In the genomic region with DNA sequence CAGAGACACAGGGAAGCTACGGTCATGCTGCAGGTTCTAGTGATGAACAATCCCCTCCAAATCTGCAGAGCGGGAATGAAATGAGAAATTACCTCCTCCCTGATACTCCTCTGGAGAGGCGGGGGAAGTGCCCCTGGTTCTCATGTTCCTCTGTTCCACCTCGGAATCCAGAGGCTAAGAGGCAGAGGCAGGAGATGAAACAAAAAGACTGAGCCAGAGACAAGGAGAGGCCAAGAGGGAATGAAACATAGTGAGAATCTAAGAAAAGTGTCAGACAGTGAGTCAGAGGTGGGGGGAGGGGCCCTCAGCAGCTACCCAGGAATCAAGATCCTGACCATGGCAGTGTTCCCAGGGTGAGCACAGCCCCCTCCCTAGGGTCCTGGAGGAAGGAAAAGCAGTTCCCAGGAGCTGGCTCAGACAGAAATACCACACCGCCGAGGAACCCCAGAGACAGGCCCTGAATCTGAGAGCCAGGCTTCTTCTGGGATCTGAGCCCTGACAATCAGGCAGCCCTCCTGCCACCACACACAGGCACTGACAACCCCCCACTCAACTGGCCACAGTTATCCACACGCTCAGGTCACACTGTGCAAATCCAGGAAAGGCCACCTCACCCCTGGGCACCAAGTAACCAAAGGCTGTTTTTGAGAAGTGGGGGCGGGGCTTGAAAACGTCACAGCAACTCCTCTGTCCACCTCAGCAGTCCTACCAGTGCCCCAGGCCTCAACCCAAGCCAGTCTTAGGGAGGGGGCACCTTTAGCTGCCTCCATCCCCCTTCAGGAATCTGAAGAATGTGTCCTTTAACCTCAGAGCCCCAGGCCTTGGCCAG, we compare ENCODE assay signal across 8 cellular contexts. TPM values are rescaled to one million over a fixed set of nuclear protein-coding genes. Genes with fewer than 3 reads are reported as not detected.
DNase-seq lines count a peak whose midpoint lies in the region; ATAC-seq, FAIRE-seq and TF ChIP-seq lines count a peak whose summit lies in the region.

No MANE protein-coding gene starts in this region.

- H3K9me3 Mint-ChIP-seq in WTC11 = no peaks in the 10 kb centered on the region

- no peak for TF ChIP-seq EP300 in HepG2 (IDR thresholded peaks at IDR 0.05; ENCODE audit: low read depth in 2 of 2, low read length in 2 of 2)
- no peak for TF ChIP-seq EP300 in HepG2 (CRISPR knock-in tag; IDR thresholded peaks at IDR 0.05; ENCODE audit: borderline replicate concordance)

- CTCF ChIA-PET in WTC11 (lab: Charles Lee) (interaction anchor here (0.8 to 2.5 kb wide), 4 partner anchors 18 to 500 kb away, joined by 3 to 12 read pairs (median 4); no protein-coding TSS in a partner anchor), HepG2 (lab: Yijun Ruan, JAX; ENCODE audit: low intra/inter-chr PET ratio, low total read pairs) (no interaction called here)

- peak; percentile 56 for DNase-seq in BE2C
- peak; percentile 73 for DNase-seq in HTR-8/SVneo (ENCODE audit: insufficient read length, low spot score)
- DNase-seq in WTC11 (ENCODE audit: low spot score) = peak; percentile 71
- peak; percentile 33 for DNase-seq in HepG2 (ENCODE audit: low spot score)
- peak; percentile 56 to 62 for DNase-seq in stimulated activated CD4-positive, alpha-beta T cell treated with anti-CD3 and anti-CD28 coated beads, Interleukin-2, amount 100 ng/mL, for 48 hours
- DNase-seq in HPDE6-E6E7 (ENCODE audit: extremely low spot score) = no peak
- DNase-seq in NCI-H1436 (lab: John Stamatoyannopoulos, UW) = no peak

- H3K27me3 Mint-ChIP-seq in WTC11 (ENCODE audit: low read depth) = no peaks in the 10 kb centered on the region

- H3K4me1 ChIP-seq in BE2C = peaks cover 43% of the 10 kb centered on the region
- peaks cover 78 to 81% of the 10 kb centered on the region in 2 donors for H3K4me1 ChIP-seq in duodenal mucosa (ENCODE audit: control insufficient read depth in 1 of 2, insufficient read depth in 2 of 2, low read length in 2 of 2)
- peaks cover 78% of the 10 kb centered on the region for H3K4me1 ChIP-seq in HepG2 (ENCODE audit: insufficient read depth, low read length)

- ATAC-seq in WTC11 (peak; percentile 8), HepG2 (no peak)

- intact Hi-C loops in HepG2 (cut with micrococcal nuclease; ENCODE audit: unreplicated experiment) = no loop called here

- H3K4me1 Mint-ChIP-seq in WTC11 = peaks cover 81% of the 10 kb centered on the region

- H3K9me3 ChIP-seq in BE2C (no peaks in the 10 kb centered on the region), duodenal mucosa (ENCODE audit: control insufficient read depth in 1 of 2, low read length in 2 of 2) (no peaks in the 10 kb centered on the region), HepG2 (ENCODE audit: low read length) (no peaks in the 10 kb centered on the region)

- peaks cover 61% of the 10 kb centered on the region for H3K79me2 ChIP-seq in HepG2 (ENCODE audit: insufficient read depth, low read length)

- FAIRE-seq in HTR-8/SVneo (lab: Jason Lieb, UNC) (no peak), HepG2 (lab: Jason Lieb, UNC) (no peak)

- in situ Hi-C loops in HepG2 (cut with HindIII; ENCODE audit: extremely low pct_ligation_motif_present, low pct_unique_long_range_greater_than_20kb) = no loop called here

- TF ChIP-seq POLR2A in HepG2 (IDR thresholded peaks at IDR 0.05; ENCODE audit: insufficient read depth in 1 of 2, low read depth in 2 of 2, low read length in 2 of 2) = no peak

- H3K9ac ChIP-seq in duodenal mucosa (ENCODE audit: low read depth in 1 of 2, low read length in 2 of 2) (peak overlapping the region; percentile 98 to 99), HepG2 (ENCODE audit: insufficient read depth, low read depth, low read length) (peak overlapping the region; percentile 98; the same call in 1 of the 2 replicates)

- TF ChIP-seq RAD21 in HepG2 (CRISPR knock-in tag; IDR thresholded peaks at IDR 0.05) = no peak

- H3K27ac Mint-ChIP-seq in WTC11 = peak overlapping the region; percentile 98

- H3K36me3 Mint-ChIP-seq in WTC11 = peaks cover 4% of the 10 kb centered on the region

- WGBS in HepG2 (ENCODE audit: low lambda C conversion rate) = 55% methylated on average over 9 of the region's 9 CpGs

- H3K4me2 ChIP-seq in HepG2 (ENCODE audit: low read depth, low read length) = peak overlapping the region; percentile 95

- H3K4me3 ChIP-seq in BE2C (ENCODE audit: low read depth, low read length) (peak overlapping the region; percentile 68), duodenal mucosa (ENCODE audit: low read depth in 1 of 2, low read length in 2 of 2) (peak overlapping the region; percentile 95 to 98), HepG2 (replicated peaks in 1 of 3; ENCODE audit: insufficient read depth in 1 of 3, low read depth in 2 of 3, low read length in 3 of 3) (peak overlapping the region; percentile 64 to 85 (median 70); a peak in 5 of 6 replicates)

- H3K36me3 ChIP-seq in BE2C = no peaks in the 10 kb centered on the region
- peaks cover 0 to 3% of the 10 kb centered on the region in 2 donors for H3K36me3 ChIP-seq in duodenal mucosa (ENCODE audit: control insufficient read depth in 1 of 2, insufficient read depth in 2 of 2, low read length in 2 of 2)
- H3K36me3 ChIP-seq in HepG2 (replicated peaks in 1 of 2; ENCODE audit: control insufficient read depth in 1 of 2, insufficient read depth in 2 of 2, low read length in 2 of 2) = peaks cover 4 to 10% of the 10 kb centered on the region in 2 experiments; a peak in 4 of 5 replicates

- no TSS peak for BruUV-seq in HepG2 (replicated peaks; lab: Mats Ljungman, UMichigan)

- TF ChIP-seq CTCF in BE2C (IDR thresholded peaks at IDR 0.05; ENCODE audit: low read depth, low read length) (no peak), WTC11 (IDR thresholded peaks at IDR 0.05) (no peak), HepG2 (CRISPR knock-in tag; IDR thresholded peaks at IDR 0.05) (no peak)

- peak overlapping the region; percentile 88 for H3K4me3 Mint-ChIP-seq in WTC11

- POLR2A ChIA-PET in WTC11 (lab: Charles Lee) = interaction anchor here (1.2 kb wide), 1 partner anchor 43 kb away, joined by 4 read pairs; a partner anchor contains a TSS
- POLR2A ChIA-PET in HepG2 (lab: Yijun Ruan, JAX) = interaction anchor here (1.2 kb wide), 1 partner anchor 27 kb away, joined by 4 read pairs; no protein-coding TSS in a partner anchor

- H2AFZ ChIP-seq in HepG2 (ENCODE audit: low read length) = no peak overlapping the region

- peaks cover 64% of the 10 kb centered on the region for H4K20me1 ChIP-seq in HepG2 (ENCODE audit: insufficient read depth, low read length)

- H3K27ac ChIP-seq in duodenal mucosa (ENCODE audit: low read depth, low read length) = peak overlapping the region; percentile 99
- H3K27ac ChIP-seq in HepG2 (ENCODE audit: extremely low read length, insufficient read depth, low read length) = peak overlapping the region; percentile 85

- no peaks in the 10 kb centered on the region for H3K27me3 ChIP-seq in BE2C
- H3K27me3 ChIP-seq in duodenal mucosa (ENCODE audit: control insufficient read depth in 1 of 2, insufficient read depth in 2 of 2, low read length in 2 of 2) = no peaks in the 10 kb centered on the region
- no peaks in the 10 kb centered on the region; a peak in 1 of 5 replicates for H3K27me3 ChIP-seq in HepG2 (ENCODE audit: control insufficient read depth in 1 of 2, insufficient read depth in 2 of 2, low read length in 2 of 2)

RNA-seq across cellular contexts. Expression of a gene that starts 2.4 kb away (rescaled TPM):
- polyA plus RNA-seq in BE2C (2012; ENCODE audit: insufficient read depth, insufficient read length, low read depth) = 36.7 TPM
- 8.0 to 8.7 TPM (median 8.5 TPM) in 3 replicates for total RNA-seq in WTC11 (2021)
- total RNA-seq in HepG2 (2016; rRNA removed; fragmentation: Illumina TruSeq; extraction: Trizol) = 9.3 and 10.8 TPM in 2 replicates
- 1.5 and 2.3 TPM in 2 replicates for total RNA-seq in HepG2 (2016; cell fraction: cytosol; rRNA removed; fragmentation: Illumina TruSeq; extraction: Trizol; ENCODE audit: low read depth)
- total RNA-seq in HepG2 (2016; cell fraction: insoluble cytoplasmic fraction; rRNA removed; fragmentation: Illumina TruSeq; extraction: Trizol) = 7.4 and 10.8 TPM in 2 replicates
- 6.2 TPM in 2 replicates for total RNA-seq in HepG2 (2016; cell fraction: membrane; rRNA removed; fragmentation: Illumina TruSeq; extraction: Trizol)
- total RNA-seq in HepG2 (2016; cell fraction: nucleus; rRNA removed; fragmentation: Illumina TruSeq; extraction: Trizol) = 8.4 and 9.2 TPM in 2 replicates
- 11.3 and 13.1 TPM in 2 replicates for polyA plus RNA-seq in HepG2 (2011; rRNA removed)
- 10.2 and 11.5 TPM in 2 replicates for polyA plus RNA-seq in HepG2 (2011; cell fraction: cytosol; rRNA removed)
- polyA plus RNA-seq in HepG2 (2011; cell fraction: nucleus; rRNA removed) = 16.5 and 19.1 TPM in 2 replicates
- polyA plus RNA-seq in HepG2 (2012) = 7.1 and 11.4 TPM in 2 replicates
- polyA plus RNA-seq in HepG2 (2016; cell fraction: cytosol; fragmentation: Illumina TruSeq; extraction: Trizol; ENCODE audit: low read depth) = 0.62 and 0.80 TPM in 2 replicates
- polyA plus RNA-seq in HepG2 (2016; cell fraction: insoluble cytoplasmic fraction; fragmentation: Illumina TruSeq; extraction: Trizol; ENCODE audit: low read depth) = 5.7 and 6.6 TPM in 2 replicates
- polyA plus RNA-seq in HepG2 (2016; cell fraction: membrane; fragmentation: Illumina TruSeq; extraction: Trizol; ENCODE audit: low read depth) = 2.0 and 2.4 TPM in 2 replicates
- polyA plus RNA-seq in HepG2 (2016; cell fraction: nucleus; fragmentation: Illumina TruSeq; extraction: Trizol; ENCODE audit: insufficient read depth, low read depth) = 11.8 and 12.9 TPM in 2 replicates
- 16.7 and 44.8 TPM in 2 replicates for polyA minus RNA-seq in HepG2 (2011; rRNA and poly(A)+ RNA removed; ENCODE audit: low replicate concordance)
- polyA minus RNA-seq in HepG2 (2011; cell fraction: cytosol; rRNA and poly(A)+ RNA removed) = 13.3 and 14.3 TPM in 2 replicates
- polyA minus RNA-seq in HepG2 (2011; cell fraction: nucleus; rRNA and poly(A)+ RNA removed) = 18.9 and 21.8 TPM in 2 replicates

RNA-seq across cellular contexts. Expression of a gene that starts 41.4 kb away (rescaled TPM):
- not detected for polyA plus RNA-seq in BE2C (2012; ENCODE audit: insufficient read depth, insufficient read length, low read depth)
- total RNA-seq in WTC11 (2021) = not detected in 3 replicates
- total RNA-seq in HepG2 (2016; rRNA removed; fragmentation: Illumina TruSeq; extraction: Trizol) = not detected in 2 replicates
- total RNA-seq in HepG2 (2016; cell fraction: cytosol; rRNA removed; fragmentation: Illumina TruSeq; extraction: Trizol; ENCODE audit: low read depth) = not detected in 2 replicates
- not detected in 2 replicates for total RNA-seq in HepG2 (2016; cell fraction: insoluble cytoplasmic fraction; rRNA removed; fragmentation: Illumina TruSeq; extraction: Trizol)
- not detected in 2 replicates for total RNA-seq in HepG2 (2016; cell fraction: membrane; rRNA removed; fragmentation: Illumina TruSeq; extraction: Trizol)
- total RNA-seq in HepG2 (2016; cell fraction: nucleus; rRNA removed; fragmentation: Illumina TruSeq; extraction: Trizol) = not detected in 2 replicates
- polyA plus RNA-seq in HepG2 (2011; rRNA removed) = not detected in 2 replicates
- not detected in 2 replicates for polyA plus RNA-seq in HepG2 (2011; cell fraction: cytosol; rRNA removed)
- polyA plus RNA-seq in HepG2 (2011; cell fraction: nucleus; rRNA removed) = 0.02 TPM in 1 of 2 replicates, not detected in the other
- polyA plus RNA-seq in HepG2 (2012) = not detected in 2 replicates
- polyA plus RNA-seq in HepG2 (2016; cell fraction: cytosol; fragmentation: Illumina TruSeq; extraction: Trizol; ENCODE audit: low read depth) = not detected in 2 replicates
- polyA plus RNA-seq in HepG2 (2016; cell fraction: insoluble cytoplasmic fraction; fragmentation: Illumina TruSeq; extraction: Trizol; ENCODE audit: low read depth) = not detected in 2 replicates
- not detected in 2 replicates for polyA plus RNA-seq in HepG2 (2016; cell fraction: membrane; fragmentation: Illumina TruSeq; extraction: Trizol; ENCODE audit: low read depth)
- polyA plus RNA-seq in HepG2 (2016; cell fraction: nucleus; fragmentation: Illumina TruSeq; extraction: Trizol; ENCODE audit: insufficient read depth, low read depth) = not detected in 2 replicates
- not detected in 2 replicates for polyA minus RNA-seq in HepG2 (2011; rRNA and poly(A)+ RNA removed; ENCODE audit: low replicate concordance)
- polyA minus RNA-seq in HepG2 (2011; cell fraction: cytosol; rRNA and poly(A)+ RNA removed) = not detected in 2 replicates
- not detected in 2 replicates for polyA minus RNA-seq in HepG2 (2011; cell fraction: nucleus; rRNA and poly(A)+ RNA removed)

RNA-seq across cellular contexts. Expression of a gene that starts 43.5 kb away (rescaled TPM):
- 4.8 TPM for polyA plus RNA-seq in BE2C (2012; ENCODE audit: insufficient read depth, insufficient read length, low read depth)
- total RNA-seq in WTC11 (2021) (3.8 to 4.6 TPM (median 4.4 TPM) in 3 replicates), HepG2 (2016; rRNA removed; fragmentation: Illumina TruSeq; extraction: Trizol) (0.31 and 0.39 TPM in 2 replicates)
- total RNA-seq in HepG2 (2016; cell fraction: cytosol; rRNA removed; fragmentation: Illumina TruSeq; extraction: Trizol; ENCODE audit: low read depth) = 0.88 TPM in 1 of 2 replicates, not detected in the other
- 0.26 and 0.36 TPM in 2 replicates for total RNA-seq in HepG2 (2016; cell fraction: insoluble cytoplasmic fraction; rRNA removed; fragmentation: Illumina TruSeq; extraction: Trizol)
- 0.07 and 0.22 TPM in 2 replicates for total RNA-seq in HepG2 (2016; cell fraction: membrane; rRNA removed; fragmentation: Illumina TruSeq; extraction: Trizol)
- 0.50 and 2.4 TPM in 2 replicates for total RNA-seq in HepG2 (2016; cell fraction: nucleus; rRNA removed; fragmentation: Illumina TruSeq; extraction: Trizol)
- polyA plus RNA-seq in HepG2 (2011; rRNA removed) = 1.5 and 1.6 TPM in 2 replicates
- 0.27 and 0.48 TPM in 2 replicates for polyA plus RNA-seq in HepG2 (2011; cell fraction: cytosol; rRNA removed)
- polyA plus RNA-seq in HepG2 (2011; cell fraction: nucleus; rRNA removed) = 4.9 and 6.3 TPM in 2 replicates
- 0.63 and 0.74 TPM in 2 replicates for polyA plus RNA-seq in HepG2 (2012)
- polyA plus RNA-seq in HepG2 (2016; cell fraction: cytosol; fragmentation: Illumina TruSeq; extraction: Trizol; ENCODE audit: low read depth) = 0.08 and 0.12 TPM in 2 replicates
- polyA plus RNA-seq in HepG2 (2016; cell fraction: insoluble cytoplasmic fraction; fragmentation: Illumina TruSeq; extraction: Trizol; ENCODE audit: low read depth) = 0.25 and 0.41 TPM in 2 replicates
- 0.14 and 0.63 TPM in 2 replicates for polyA plus RNA-seq in HepG2 (2016; cell fraction: membrane; fragmentation: Illumina TruSeq; extraction: Trizol; ENCODE audit: low read depth)
- polyA plus RNA-seq in HepG2 (2016; cell fraction: nucleus; fragmentation: Illumina TruSeq; extraction: Trizol; ENCODE audit: insufficient read depth, low read depth) = 2.2 TPM in 2 replicates
- polyA minus RNA-seq in HepG2 (2011; rRNA and poly(A)+ RNA removed; ENCODE audit: low replicate concordance) = 1.4 and 2.3 TPM in 2 replicates
- polyA minus RNA-seq in HepG2 (2011; cell fraction: cytosol; rRNA and poly(A)+ RNA removed) = 0.53 TPM in 1 of 2 replicates, not detected in the other
- 3.1 and 5.3 TPM in 2 replicates for polyA minus RNA-seq in HepG2 (2011; cell fraction: nucleus; rRNA and poly(A)+ RNA removed)

RNA-seq across cellular contexts. Expression of a gene that starts 43.6 kb away (rescaled TPM):
- polyA plus RNA-seq in BE2C (2012; ENCODE audit: insufficient read depth, insufficient read length, low read depth) = 65.7 TPM
- total RNA-seq in WTC11 (2021) = 44.6 to 50.7 TPM (median 47.4 TPM) in 3 replicates
- 27.0 and 36.4 TPM in 2 replicates for total RNA-seq in HepG2 (2016; rRNA removed; fragmentation: Illumina TruSeq; extraction: Trizol)
- 6.2 and 6.3 TPM in 2 replicates for total RNA-seq in HepG2 (2016; cell fraction: cytosol; rRNA removed; fragmentation: Illumina TruSeq; extraction: Trizol; ENCODE audit: low read depth)
- total RNA-seq in HepG2 (2016; cell fraction: insoluble cytoplasmic fraction; rRNA removed; fragmentation: Illumina TruSeq; extraction: Trizol) = 24.7 and 34.0 TPM in 2 replicates
- 11.1 and 12.7 TPM in 2 replicates for total RNA-seq in HepG2 (2016; cell fraction: membrane; rRNA removed; fragmentation: Illumina TruSeq; extraction: Trizol)
- total RNA-seq in HepG2 (2016; cell fraction: nucleus; rRNA removed; fragmentation: Illumina TruSeq; extraction: Trizol) = 42.3 and 46.1 TPM in 2 replicates
- polyA plus RNA-seq in HepG2 (2011; rRNA removed) = 39.8 and 41.6 TPM in 2 replicates
- 22.2 and 27.9 TPM in 2 replicates for polyA plus RNA-seq in HepG2 (2011; cell fraction: cytosol; rRNA removed)
- polyA plus RNA-seq in HepG2 (2011; cell fraction: nucleus; rRNA removed) = 99.2 and 109 TPM in 2 replicates
- polyA plus RNA-seq in HepG2 (2012) = 14.9 and 22.9 TPM in 2 replicates
- polyA plus RNA-seq in HepG2 (2016; cell fraction: cytosol; fragmentation: Illumina TruSeq; extraction: Trizol; ENCODE audit: low read depth) = 2.9 and 3.2 TPM in 2 replicates
- polyA plus RNA-seq in HepG2 (2016; cell fraction: insoluble cytoplasmic fraction; fragmentation: Illumina TruSeq; extraction: Trizol; ENCODE audit: low read depth) = 28.7 and 29.9 TPM in 2 replicates
- polyA plus RNA-seq in HepG2 (2016; cell fraction: membrane; fragmentation: Illumina TruSeq; extraction: Trizol; ENCODE audit: low read depth) = 7.1 and 7.7 TPM in 2 replicates
- 59.7 and 73.8 TPM in 2 replicates for polyA plus RNA-seq in HepG2 (2016; cell fraction: nucleus; fragmentation: Illumina TruSeq; extraction: Trizol; ENCODE audit: insufficient read depth, low read depth)
- polyA minus RNA-seq in HepG2 (2011; rRNA and poly(A)+ RNA removed; ENCODE audit: low replicate concordance) = 59.3 and 84.8 TPM in 2 replicates
- polyA minus RNA-seq in HepG2 (2011; cell fraction: cytosol; rRNA and poly(A)+ RNA removed) = 13.8 and 14.9 TPM in 2 replicates
- polyA minus RNA-seq in HepG2 (2011; cell fraction: nucleus; rRNA and poly(A)+ RNA removed) = 46.4 and 49.4 TPM in 2 replicates

Comparison
In these comparisons a context has a peak if more than half of its experiments do, and no peak if none do; other contexts are left out.
1. DNase-seq: peak in BE2C (single experiment), HTR-8/SVneo (single experiment), WTC11 (single experiment), HepG2 (single experiment) and stimulated activated CD4-positive, alpha-beta T cell treated with anti-CD3 and anti-CD28 coated beads, Interleukin-2, amount 100 ng/mL, for 48 hours (2 of 2); none in HPDE6-E6E7 (single experiment) and NCI-H1436 (single experiment).
2. Peak in every context shown above with its lines, with median percentiles within 50 percentile points of each other: H3K4me3 ChIP-seq.